8 cellular contexts compared by ENCODE assay signal in genomic region chr1:145977486-145978476, GRCh38. TPM values are rescaled to one million over a fixed set of nuclear protein-coding genes. Genes with fewer than 3 reads are reported as not detected.
DNase-seq lines count a peak whose midpoint lies in the region; ATAC-seq, FAIRE-seq and TF ChIP-seq lines count a peak whose summit lies in the region.

No MANE protein-coding gene starts in this region.

- ATAC-seq in WTC11 (peak; percentile 56), GM19455 (IDR thresholded peaks at IDR 0.05; ENCODE audit: unreplicated experiment) (no peak)
- peak; percentile 44 for ATAC-seq in central memory CD8-positive, alpha-beta T cell (replicated peaks; ENCODE audit: extremely low read depth, poor library complexity, severe bottlenecking)

- no peaks in the 10 kb centered on the region for H3K9me3 Mint-ChIP-seq in WTC11
- no peaks in the 10 kb centered on the region for H3K9me3 Mint-ChIP-seq in central memory CD8-positive, alpha-beta T cell

- H3K9me1 ChIP-seq in keratinocyte (ENCODE audit: control insufficient read depth, extremely low read depth, insufficient read depth, low read length), result no peaks in the 10 kb centered on the region

- dilution Hi-C loops in keratinocyte (cut with MboI; ENCODE audit: extremely low pct_ligation_motif_present, low sequenced_read_pairs), result no loop called here

- 12 to 18% (median 17%) methylated on average over 9 of the region's 9 CpGs for WGBS in spleen, 5 donors

- H3K9me3 ChIP-seq in BLaER1 treated with 17β-estradiol and CSF1 and Interleukin-3, amounts not matched to agents 10 nM and 100 nM (replicated peaks in 1 of 11), result no peaks in the 10 kb centered on the region
- H3K9me3 ChIP-seq in HEK293 (ENCODE audit: control insufficient read depth, insufficient read depth, low read depth, low read length) (no peaks in the 10 kb centered on the region), keratinocyte (ENCODE audit: control insufficient read depth, low read depth, low read length) (no peaks in the 10 kb centered on the region), spleen (no peaks in the 10 kb centered on the region)

- peak; percentile 86 for FAIRE-seq in keratinocyte (lab: Jason Lieb, UNC)

- intact Hi-C loops in spleen (cut with DNase I; ENCODE audit: low total_unique reads), result loop anchor here (5.0 kb wide), 1 partner anchor 35 kb away; no protein-coding TSS in a partner anchor

- no peak overlapping the region; the same call in 1 of the 2 replicates for H3K4me3 Mint-ChIP-seq in WTC11
- H3K4me3 Mint-ChIP-seq in central memory CD8-positive, alpha-beta T cell, result no peak overlapping the region

- POLR2A ChIA-PET in HEK293 (lab: Yijun Ruan, JAX) (interaction anchor here (0.6 to 3.7 kb wide), 5 partner anchors 13 to 86 kb away, joined by 3 to 30 read pairs (median 6); partner anchors contain the start of genes ANKRD34A, POLR3GL and RBM8A), WTC11 (lab: Charles Lee) (interaction anchor here (0.6 to 2.7 kb wide), 8 partner anchors 13 to 132 kb away, joined by 3 to 17 read pairs (median 4); partner anchors contain the start of genes ANKRD34A, NUDT17 and POLR3GL)

- H3K27me3 Mint-ChIP-seq in WTC11 (ENCODE audit: low read depth), result no peaks in the 10 kb centered on the region; the same call in 1 of the 2 replicates
- no peaks in the 10 kb centered on the region for H3K27me3 Mint-ChIP-seq in central memory CD8-positive, alpha-beta T cell

- TF ChIP-seq CTCF in HEK293 (tag by site-specific recombination; IDR thresholded peaks at IDR 0.05) (peak; percentile 89), WTC11 (IDR thresholded peaks at IDR 0.05) (peak; percentile 64), keratinocyte (optimal IDR thresholded peaks at IDR 0.05 in 1 of 3, IDR thresholded peaks at IDR 0.05 in 1 of 3, conservative IDR thresholded peaks at IDR 0.05 in 1 of 3; ENCODE audit: extremely low read depth in 1 of 3, insufficient read depth in 2 of 3, low read length in 3 of 3) (peak; percentile 75 to 97 (median 90)), spleen (IDR thresholded peaks at IDR 0.05 in 8 of 11, conservative IDR thresholded peaks at IDR 0.05 in 3 of 11) (peak; percentile 82 to 97 (median 94))

- peaks cover 13% of the 10 kb centered on the region for H3K4me1 Mint-ChIP-seq in WTC11
- peaks cover 26% of the 10 kb centered on the region for H3K4me1 Mint-ChIP-seq in central memory CD8-positive, alpha-beta T cell

- H3K27me3 ChIP-seq in BLaER1 treated with 17β-estradiol and CSF1 and Interleukin-3, amounts not matched to agents 10 nM and 100 nM, result no peaks in the 10 kb centered on the region
- H3K27me3 ChIP-seq in keratinocyte (ENCODE audit: control insufficient read depth, extremely low read depth, insufficient read depth, low read length) (no peaks in the 10 kb centered on the region), spleen (replicated peaks in 1 of 7) (no peaks in the 10 kb centered on the region)

- peak overlapping the region; percentile 71 to 96 (median 87) for H3K4me2 ChIP-seq in BLaER1 treated with 17β-estradiol and CSF1 and Interleukin-3, amounts not matched to agents 10 nM and 100 nM
- H3K4me2 ChIP-seq in keratinocyte (ENCODE audit: control insufficient read depth, extremely low read depth, insufficient read depth, low read depth, low read length), result no peak overlapping the region

- H3K4me3 ChIP-seq in BLaER1 treated with 17β-estradiol and CSF1 and Interleukin-3, amounts not matched to agents 10 nM and 100 nM, result peak overlapping the region in 4 of 10 experiments; percentile 36 to 56 (median 46); a peak in 7 of 20 replicates
- H3K4me3 ChIP-seq in HEK293 (ENCODE audit: low read depth, low read length) (no peak overlapping the region), keratinocyte (ENCODE audit: control insufficient read depth in 2 of 3, extremely low read depth in 1 of 3, insufficient read depth in 2 of 3, low read depth in 1 of 3, low read length in 3 of 3) (no peak overlapping the region), spleen (peak overlapping the region in 3 of 8 donors; percentile 3 to 61 (median 13))

- no peaks in the 10 kb centered on the region for H3K79me2 ChIP-seq in keratinocyte (ENCODE audit: control insufficient read depth, insufficient read depth, low read length)

- no peaks in the 10 kb centered on the region for H4K20me1 ChIP-seq in BLaER1 treated with 17β-estradiol and CSF1 and Interleukin-3, amounts not matched to agents 10 nM and 100 nM
- H4K20me1 ChIP-seq in keratinocyte (ENCODE audit: control insufficient read depth, extremely low read depth, insufficient read depth, low read length), result no peaks in the 10 kb centered on the region

- CTCF ChIA-PET in HEK293 (lab: Yijun Ruan, JAX) (interaction anchor here (0.6 to 6.8 kb wide), 29 partner anchors 12 to 1191 kb away, joined by 3 to 227 read pairs (median 4); partner anchors contain the start of genes ANKRD34A, LIX1L, NUDT17 and POLR3GL), WTC11 (lab: Charles Lee) (interaction anchor here (0.6 to 5.4 kb wide), 35 partner anchors 10 to 132 kb away, joined by 3 to 54 read pairs (median 5); partner anchors contain the start of genes ANKRD34A, ITGA10, LIX1L and NUDT17)

- peaks cover 42 to 57% (median 55%) of the 10 kb centered on the region in 10 experiments for H3K4me1 ChIP-seq in BLaER1 treated with 17β-estradiol and CSF1 and Interleukin-3, amounts not matched to agents 10 nM and 100 nM
- peaks cover 6% of the 10 kb centered on the region for H3K4me1 ChIP-seq in HEK293 (ENCODE audit: control insufficient read depth, insufficient read depth, low read length)
- H3K4me1 ChIP-seq in keratinocyte (ENCODE audit: control insufficient read depth, extremely low read depth, insufficient read depth, low read length), result peaks cover 32% of the 10 kb centered on the region
- peaks cover 51 to 63% (median 59%) of the 10 kb centered on the region in 6 donors for H3K4me1 ChIP-seq in spleen

- peak overlapping the region; percentile 64 to 80 (median 78) for H3K9ac ChIP-seq in BLaER1 treated with 17β-estradiol and CSF1 and Interleukin-3, amounts not matched to agents 10 nM and 100 nM
- H3K9ac ChIP-seq in keratinocyte (ENCODE audit: control insufficient read depth, extremely low read depth, insufficient read depth, low read length), result no peak overlapping the region

- no peak for TF ChIP-seq POLR2A in spleen (IDR thresholded peaks at IDR 0.05)

- H3K27ac Mint-ChIP-seq in WTC11, result 0 out of 2 replicates have a peak overlapping the region, but pooled peaks have one; percentile 2
- H3K27ac Mint-ChIP-seq in central memory CD8-positive, alpha-beta T cell (ENCODE audit: low read depth), result no peak overlapping the region

- H2AFZ ChIP-seq in keratinocyte (ENCODE audit: control insufficient read depth, low read length), result peak overlapping the region; percentile 67

- DNase-seq in NCI-H2227 treated with DMSO at 0.1 percent for 48 hours (lab: John Stamatoyannopoulos, UW), result peak; percentile 84
- peak; percentile 59 for DNase-seq in WTC11 (ENCODE audit: low spot score)
- peak; percentile 54 to 59 for DNase-seq in central memory CD8-positive, alpha-beta T cell (ENCODE audit: low spot score in 2 of 2)
- DNase-seq in keratinocyte (ENCODE audit: low read depth, low spot score), result no peak
- peak; percentile 88 for DNase-seq in spleen

- H3K27ac ChIP-seq in BLaER1 treated with 17β-estradiol and CSF1 and Interleukin-3, amounts not matched to agents 10 nM and 100 nM, result peak overlapping the region; percentile 63 to 95 (median 91)
- no peak overlapping the region for H3K27ac ChIP-seq in HEK293 (ENCODE audit: extremely low read depth, low read depth, low read length)
- H3K27ac ChIP-seq in keratinocyte (ENCODE audit: control insufficient read depth, insufficient read depth, low read length), result peak overlapping the region; percentile 88
- H3K27ac ChIP-seq in spleen, result peak overlapping the region; percentile 94 to 100 (median 99)

- no peaks in the 10 kb centered on the region; a peak in 1 of 22 replicates for H3K36me3 ChIP-seq in BLaER1 treated with 17β-estradiol and CSF1 and Interleukin-3, amounts not matched to agents 10 nM and 100 nM
- H3K36me3 ChIP-seq in HEK293 (ENCODE audit: control insufficient read depth in 2 of 2, insufficient read depth in 1 of 2, low read length in 2 of 2), result no peaks in the 10 kb centered on the region
- H3K36me3 ChIP-seq in keratinocyte (ENCODE audit: control insufficient read depth in 2 of 2, extremely low read depth in 1 of 2, insufficient read depth in 2 of 2, low read length in 2 of 2), result no peaks in the 10 kb centered on the region
- peaks cover 0 to 14% (median 0%) of the 10 kb centered on the region in 6 donors for H3K36me3 ChIP-seq in spleen

- H3K36me3 Mint-ChIP-seq in WTC11, result no peaks in the 10 kb centered on the region
- H3K36me3 Mint-ChIP-seq in central memory CD8-positive, alpha-beta T cell (ENCODE audit: insufficient read depth), result peaks cover 8% of the 10 kb centered on the region

RNA-seq across cellular contexts. Expression of gene POLR3GL, which starts 13.3 kb away (rescaled TPM):
- total RNA-seq in WTC11 (2021) (3.8 to 8.3 TPM (median 6.7 TPM) in 3 replicates), spleen (10 to 100 TPM; 22.1 to 34.0 (median 31.1) TPM)
- polyA plus RNA-seq in keratinocyte (8.1 to 14.0 TPM (median 10.0 TPM) in 3 replicates), spleen (10 to 100 TPM; 55.6 to 69.2 (median 63.0) TPM)
- polyA plus RNA-seq in keratinocyte (2011; ENCODE audit: low read depth), result 8.0 TPM
- polyA plus RNA-seq in keratinocyte (2011; cell fraction: cytosol; rRNA removed), result 11.0 and 11.3 TPM in 2 replicates
- polyA plus RNA-seq in keratinocyte (2011; cell fraction: nucleus; rRNA removed), result 6.8 and 8.9 TPM in 2 replicates
- polyA plus RNA-seq in keratinocyte (2012; ENCODE audit: low replicate concordance), result 9.6 and 16.1 TPM in 2 replicates
- polyA minus RNA-seq in keratinocyte, result 3.7 to 6.9 TPM (median 4.3 TPM) in 3 replicates
- polyA minus RNA-seq in keratinocyte (2011; cell fraction: cytosol; rRNA and poly(A)+ RNA removed), result 5.8 TPM
- 1.9 and 3.1 TPM in 2 replicates for polyA minus RNA-seq in keratinocyte (2011; cell fraction: nucleus; rRNA and poly(A)+ RNA removed)

RNA-seq across cellular contexts. Expression of gene ANKRD34A, which starts 13.4 kb away (rescaled TPM):
- total RNA-seq in WTC11 (2021) (0.21 to 0.44 TPM (median 0.22 TPM) in 3 replicates), spleen (1 to 10 TPM in 5 of 7 donors, under 1 TPM in 2; 0.79 to 3.1 (median 1.2) TPM)
- polyA plus RNA-seq in keratinocyte (0.53 to 0.83 TPM (median 0.66 TPM) in 3 replicates), spleen (under 1 TPM; 0.57 to 0.99 (median 0.62) TPM)
- not detected for polyA plus RNA-seq in keratinocyte (2011; ENCODE audit: low read depth)
- 0.46 and 0.81 TPM in 2 replicates for polyA plus RNA-seq in keratinocyte (2011; cell fraction: cytosol; rRNA removed)
- polyA plus RNA-seq in keratinocyte (2011; cell fraction: nucleus; rRNA removed), result 1.5 and 1.6 TPM in 2 replicates
- polyA plus RNA-seq in keratinocyte (2012; ENCODE audit: low replicate concordance), result 0.20 and 0.78 TPM in 2 replicates
- polyA minus RNA-seq in keratinocyte, result 0.29 to 1.9 TPM (median 0.40 TPM) in 3 replicates
- polyA minus RNA-seq in keratinocyte (2011; cell fraction: cytosol; rRNA and poly(A)+ RNA removed), result 1.7 TPM
- 0.47 and 0.95 TPM in 2 replicates for polyA minus RNA-seq in keratinocyte (2011; cell fraction: nucleus; rRNA and poly(A)+ RNA removed)

RNA-seq across cellular contexts. Expression of gene TXNIP, which starts 18.6 kb away (rescaled TPM):
- total RNA-seq in WTC11 (2021) (56.7 to 76.8 TPM (median 73.8 TPM) in 3 replicates), spleen (1,000 to 10,000 TPM in 5 of 7 donors, 100 to 1,000 TPM in 2; 622 to 2,368 (median 1,747) TPM)
- polyA plus RNA-seq in keratinocyte (89.7 to 165 TPM (median 159 TPM) in 3 replicates), spleen (100 to 1,000 TPM; 446 to 779 (median 670) TPM)
- 41.9 TPM for polyA plus RNA-seq in keratinocyte (2011; ENCODE audit: low read depth)
- 55.4 and 104 TPM in 2 replicates for polyA plus RNA-seq in keratinocyte (2011; cell fraction: cytosol; rRNA removed)
- polyA plus RNA-seq in keratinocyte (2011; cell fraction: nucleus; rRNA removed), result 156 and 196 TPM in 2 replicates
- polyA plus RNA-seq in keratinocyte (2012; ENCODE audit: low replicate concordance), result 39.4 and 112 TPM in 2 replicates
- 115 to 413 TPM (median 186 TPM) in 3 replicates for polyA minus RNA-seq in keratinocyte
- polyA minus RNA-seq in keratinocyte (2011; cell fraction: cytosol; rRNA and poly(A)+ RNA removed), result 82.9 TPM
- polyA minus RNA-seq in keratinocyte (2011; cell fraction: nucleus; rRNA and poly(A)+ RNA removed), result 106 and 162 TPM in 2 replicates

RNA-seq across cellular contexts. Expression of gene LIX1L, which starts 20.0 kb away (rescaled TPM):
- total RNA-seq in WTC11 (2021), result 3.0 to 3.8 TPM (median 3.8 TPM) in 3 replicates
- 9.2 to 26.4 TPM (median 20.0 TPM) in 3 replicates for polyA plus RNA-seq in keratinocyte
- 0.77 TPM for polyA plus RNA-seq in keratinocyte (2011; ENCODE audit: low read depth)
- polyA plus RNA-seq in keratinocyte (2011; cell fraction: cytosol; rRNA removed), result 16.8 and 21.1 TPM in 2 replicates
- polyA plus RNA-seq in keratinocyte (2011; cell fraction: nucleus; rRNA removed), result 12.9 and 13.4 TPM in 2 replicates
- polyA plus RNA-seq in keratinocyte (2012; ENCODE audit: low replicate concordance), result 2.4 and 9.0 TPM in 2 replicates
- 10.7 to 17.8 TPM (median 16.1 TPM) in 3 replicates for polyA minus RNA-seq in keratinocyte
- polyA minus RNA-seq in keratinocyte (2011; cell fraction: cytosol; rRNA and poly(A)+ RNA removed), result 18.8 TPM
- polyA minus RNA-seq in keratinocyte (2011; cell fraction: nucleus; rRNA and poly(A)+ RNA removed), result 5.2 and 8.9 TPM in 2 replicates
- total RNA-seq in spleen, result 10 to 100 TPM; 35.1 to 52.9 (median 39.5) TPM
- 10 to 100 TPM; 11.0 to 17.8 (median 14.4) TPM for polyA plus RNA-seq in spleen

RNA-seq across cellular contexts. Expression of gene HJV, which starts 43.8 kb away (rescaled TPM):
- total RNA-seq in WTC11 (2021) (0.23 to 0.50 TPM (median 0.31 TPM) in 3 replicates), spleen (not detected)
- polyA plus RNA-seq in keratinocyte (0.04 TPM in 1 of 3 replicates, not detected in the others), spleen (not detected)
- polyA plus RNA-seq in keratinocyte (2011; ENCODE audit: low read depth), result not detected
- polyA plus RNA-seq in keratinocyte (2011; cell fraction: cytosol; rRNA removed), result not detected in 2 replicates
- not detected in 2 replicates for polyA plus RNA-seq in keratinocyte (2011; cell fraction: nucleus; rRNA removed)
- polyA plus RNA-seq in keratinocyte (2012; ENCODE audit: low replicate concordance), result not detected in 2 replicates
- not detected in 3 replicates for polyA minus RNA-seq in keratinocyte
- not detected for polyA minus RNA-seq in keratinocyte (2011; cell fraction: cytosol; rRNA and poly(A)+ RNA removed)
- polyA minus RNA-seq in keratinocyte (2011; cell fraction: nucleus; rRNA and poly(A)+ RNA removed), result not detected in 2 replicates
